ENCODE assay signal across 9 cellular contexts in genomic region chr1:202135221-202135721, GRCh38. TPM values are rescaled to one million over a fixed set of nuclear protein-coding genes. Genes with fewer than 3 reads are reported as not detected.
DNase-seq lines count a peak whose midpoint lies in the region; ATAC-seq, FAIRE-seq and TF ChIP-seq lines count a peak whose summit lies in the region.
"Had no signal": no experiment of that assay in that cellular context is flagged by ENCODE, and none has a peak within 500 bp of the region (broad histone marks: within the 10 kb centered on the region; RNA-seq: fewer than 3 reads in every experiment).

No MANE protein-coding gene starts in this region.

- FAIRE-seq in HTR-8/SVneo (lab: Jason Lieb, UNC) = peak; percentile 4

- peak; percentile 82 for DNase-seq in SIG-M5 treated with dmso at 0.1 percent for 504 hours (lab: John Stamatoyannopoulos, UW; ENCODE audit: unreplicated experiment)
- DNase-seq in SIG-M5 (lab: John Stamatoyannopoulos, UW) = no peak
- peak; percentile 93 for DNase-seq in HTR-8/SVneo (ENCODE audit: insufficient read length, low spot score)
- DNase-seq in NOMO-1 treated with DMSO at 0.1 percent for 48 hours (lab: John Stamatoyannopoulos, UW; ENCODE audit: unreplicated experiment) = peak; percentile 37
- peak; percentile 35 for DNase-seq in activated T-cell treated with anti-CD3 and anti-CD28 coated beads for 1 hour (ENCODE audit: low read depth)
- DNase-seq in esophagus muscularis mucosa (ENCODE audit: extremely low spot score) = no peak
- DNase-seq in naive B cell = peak; percentile 42
- peak in 1 of 2 donors; percentile 63 for DNase-seq in upper lobe of left lung

- no peak overlapping the region for H3K4me3 Mint-ChIP-seq in naive B cell

- peak overlapping the region in 2 of 6 donors; percentile 15 to 63 for H3K27ac Mint-ChIP-seq in naive B cell

- intact Hi-C loops in esophagus muscularis mucosa (cut with DNase I) = loop anchor here (1.0 kb wide), 1 partner anchor 126 kb away; no protein-coding TSS in a partner anchor

- H3K36me3 Mint-ChIP-seq in naive B cell = peaks cover 0 to 7% of the 10 kb centered on the region in 2 donors

- no peaks in the 10 kb centered on the region for H3K9me3 Mint-ChIP-seq in naive B cell

- WGBS in esophagus muscularis mucosa = 34% methylated on average over 15 of the region's 15 CpGs
- WGBS in upper lobe of left lung, 2 donors = 42 to 48% methylated on average over 12 to 15 of the region's 15 CpGs

- peaks cover 7 to 18% (median 8%) of the 10 kb centered on the region in 3 donors for H3K4me1 Mint-ChIP-seq in naive B cell

- TF ChIP-seq CTCF in esophagus muscularis mucosa (IDR thresholded peaks at IDR 0.05) (peak; percentile 89 to 95 (median 91)), upper lobe of left lung (IDR thresholded peaks at IDR 0.05) (peak; percentile 56 to 91 (median 76))

- H3K27ac ChIP-seq in esophagus muscularis mucosa (replicated peaks in 1 of 4) (peak overlapping the region; percentile 88 to 90 (median 89)), upper lobe of left lung (peak overlapping the region in 3 of 4 donors; percentile 32 to 88 (median 83))

- H3K4me3 ChIP-seq in esophagus muscularis mucosa = no peak overlapping the region
- H3K4me3 ChIP-seq in upper lobe of left lung = no peak overlapping the region

- no peaks in the 10 kb centered on the region for H3K27me3 Mint-ChIP-seq in naive B cell

- H3K4me1 ChIP-seq in esophagus muscularis mucosa = peaks cover 26 to 84% (median 70%) of the 10 kb centered on the region in 4 donors
- peaks cover 27 to 38% (median 30%) of the 10 kb centered on the region in 4 donors for H3K4me1 ChIP-seq in upper lobe of left lung

- H3K36me3 ChIP-seq in esophagus muscularis mucosa = peaks cover 14 to 63% (median 52%) of the 10 kb centered on the region in 4 donors
- H3K36me3 ChIP-seq in upper lobe of left lung = peaks cover 9 to 66% (median 55%) of the 10 kb centered on the region in 4 donors

- H3K9me3 ChIP-seq in esophagus muscularis mucosa = no peaks in the 10 kb centered on the region
- no peaks in the 10 kb centered on the region for H3K9me3 ChIP-seq in upper lobe of left lung

- TF ChIP-seq EP300 in esophagus muscularis mucosa (IDR thresholded peaks at IDR 0.05) (no peak), upper lobe of left lung (IDR thresholded peaks at IDR 0.05) (no peak)

- TF ChIP-seq POLR2A in esophagus muscularis mucosa (IDR thresholded peaks at IDR 0.05; ENCODE audit: low read depth) = no peak
- TF ChIP-seq POLR2A in upper lobe of left lung (IDR thresholded peaks at IDR 0.05) = no peak

- H3K27me3 ChIP-seq in esophagus muscularis mucosa (no peaks in the 10 kb centered on the region), upper lobe of left lung (no peaks in the 10 kb centered on the region)

- peak; percentile 75 to 87 for ATAC-seq in naive B cell (ENCODE audit: low read depth in 2 of 2)
- ATAC-seq in upper lobe of left lung (ENCODE audit: low FRiP score in 2 of 2) = peak; percentile 67 to 82

RNA-seq across cellular contexts. Expression of gene ARL8A, which starts 9.3 kb away (rescaled TPM):
- total RNA-seq in esophagus muscularis mucosa (10 to 100 TPM; 41.1 to 60.8 (median 53.6) TPM), upper lobe of left lung (10 to 100 TPM; 65.7 to 96.3 (median 88.4) TPM)
- polyA plus RNA-seq in naive B cell (ENCODE audit: low read depth in 6 of 6) = 10 to 100 TPM in 5 of 6 donors, 1 to 10 TPM in 1; 7.3 to 18.0 (median 11.7) TPM

RNA-seq across cellular contexts. Expression of gene GPR37L1, which starts 12.6 kb away (rescaled TPM):
- under 1 TPM in 3 of 4 donors, not detected in 1; 0.17 to 0.69 (median 0.58) TPM for total RNA-seq in esophagus muscularis mucosa
- under 1 TPM in 3 of 6 donors, not detected in 3; 0.10 to 0.50 (median 0.37) TPM for polyA plus RNA-seq in naive B cell (ENCODE audit: low read depth in 6 of 6)
- total RNA-seq in upper lobe of left lung = under 1 TPM in 3 of 6 donors, not detected in 3; under 0.01 to 0.07 (median 0.03) TPM

RNA-seq across cellular contexts. Expression of gene PTPN7, which starts 25.1 kb away (rescaled TPM):
- total RNA-seq in esophagus muscularis mucosa = 1 to 10 TPM in 2 of 4 donors, under 1 TPM in 2; 0.78 to 2.5 (median 1.3) TPM
- 10 to 100 TPM; 19.0 to 41.5 (median 22.9) TPM for polyA plus RNA-seq in naive B cell (ENCODE audit: low read depth in 6 of 6)
- total RNA-seq in upper lobe of left lung = 1 to 10 TPM; 4.6 to 9.3 (median 7.7) TPM

RNA-seq across cellular contexts. Expression of gene LGR6, which starts 58.3 kb away (rescaled TPM):
- 1 to 10 TPM in 1 of 4 donors, under 1 TPM in 2, not detected in 1; under 0.01 to 1.2 (median 0.78) TPM for total RNA-seq in esophagus muscularis mucosa
- under 1 TPM in 1 of 6 donors, not detected in 5; 0.22 TPM for polyA plus RNA-seq in naive B cell (ENCODE audit: low read depth in 6 of 6)
- total RNA-seq in upper lobe of left lung = 1 to 10 TPM in 3 of 6 donors, under 1 TPM in 3; 0.46 to 5.2 (median 1.1) TPM
- total RNA-seq: glomerular endothelial cell had no signal

Comparison
In these comparisons a context has a peak if more than half of its experiments do, and no peak if none do; other contexts are left out.
1. DNase-seq: peak in SIG-M5 treated with dmso at 0.1 percent for 504 hours (single experiment), HTR-8/SVneo (single experiment), NOMO-1 treated with DMSO at 0.1 percent for 48 hours (single experiment), activated T-cell treated with anti-CD3 and anti-CD28 coated beads for 1 hour (single experiment) and naive B cell (single experiment); none in SIG-M5 (single experiment) and esophagus muscularis mucosa (single experiment).